ENCODE assay signal across 10 cellular contexts in the genomic region with DNA sequence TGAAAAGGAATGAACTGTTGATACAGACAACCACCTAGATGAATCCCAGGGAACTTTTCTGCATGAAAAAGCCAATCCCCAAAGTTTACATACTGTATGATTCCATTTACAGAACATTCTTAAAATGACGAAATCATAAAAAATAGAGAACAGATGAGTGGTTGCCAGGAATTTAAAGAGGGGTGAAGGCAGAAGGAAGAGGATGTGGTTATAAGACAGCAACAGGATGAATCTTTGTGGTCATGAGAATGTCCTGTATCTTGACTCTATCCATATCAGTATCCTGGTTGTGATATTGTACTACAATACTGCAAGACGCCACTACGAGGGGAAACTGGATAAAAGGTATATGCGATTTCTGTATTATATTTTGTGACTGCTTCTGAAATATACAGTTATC.
DNase-seq lines count a peak whose midpoint lies in the region; TF ChIP-seq lines count a peak whose summit lies in the region.
"Had no signal": no experiment of that assay in that cellular context is flagged by ENCODE, and none has a peak within 500 bp of the region (broad histone marks: within the 10 kb centered on the region; RNA-seq: fewer than 3 reads in every experiment).

No MANE protein-coding gene starts in this region.

- peaks cover 60% of the 10 kb centered on the region for H3K36me3 Mint-ChIP-seq in T-helper 2 cell treated with Interferon-gamma antibody and Interleukin-4, amounts not matched to agents 5 μg/mL and 100 μg/mL, for 36 hours (ENCODE audit: low read depth)

- H3K36me3 ChIP-seq in colonic mucosa (no peaks in the 10 kb centered on the region), hepatocyte (replicated peaks; ENCODE audit: insufficient read depth, low read depth) (peaks cover 4% of the 10 kb centered on the region), Peyer's patch (peaks cover 0 to 51% (median 0%) of the 10 kb centered on the region in 3 donors)

- H3K4me3 Mint-ChIP-seq in T-helper 2 cell treated with Interferon-gamma antibody and Interleukin-4, amounts not matched to agents 5 μg/mL and 100 μg/mL, for 36 hours, result peak overlapping the region; percentile 25
- H3K4me3 Mint-ChIP-seq: activated B cell treated with CpG ODN at 0.5 μM for 24 hours had no signal

- peaks cover 4% of the 10 kb centered on the region for H3K9me3 Mint-ChIP-seq in T-helper 2 cell treated with Interferon-gamma antibody and Interleukin-4, amounts not matched to agents 5 μg/mL and 100 μg/mL, for 36 hours
- H3K9me3 Mint-ChIP-seq: activated B cell treated with CpG ODN at 0.5 μM for 24 hours had no signal

- no peak overlapping the region for H3K4me3 ChIP-seq in AG10803 (ENCODE audit: low read length)
- H3K4me3 ChIP-seq in colonic mucosa, result no peak overlapping the region
- H3K4me3 ChIP-seq in hepatocyte, result no peak overlapping the region
- H3K4me3 ChIP-seq in Peyer's patch, result no peak overlapping the region

- H3K4me1 Mint-ChIP-seq in T-helper 2 cell treated with Interferon-gamma antibody and Interleukin-4, amounts not matched to agents 5 μg/mL and 100 μg/mL, for 36 hours (ENCODE audit: low read depth), result peaks cover 39% of the 10 kb centered on the region
- H3K4me1 Mint-ChIP-seq: activated B cell treated with CpG ODN at 0.5 μM for 24 hours had no signal

- H3K27me3 Mint-ChIP-seq in T-helper 2 cell treated with Interferon-gamma antibody and Interleukin-4, amounts not matched to agents 5 μg/mL and 100 μg/mL, for 36 hours (ENCODE audit: low read depth), result no peaks in the 10 kb centered on the region
- H3K27me3 Mint-ChIP-seq: activated B cell treated with CpG ODN at 0.5 μM for 24 hours had no signal

- WGBS in hepatocyte (ENCODE audit: low lambda C conversion rate, missing lambda C conversion rate), result 98% methylated on average over 4 of the region's 4 CpGs

- H3K4me1 ChIP-seq in colonic mucosa, result no peaks in the 10 kb centered on the region
- H3K4me1 ChIP-seq in hepatocyte (ENCODE audit: insufficient read depth), result no peaks in the 10 kb centered on the region
- no peaks in the 10 kb centered on the region for H3K4me1 ChIP-seq in Peyer's patch

- H4K20me1 ChIP-seq in hepatocyte (ENCODE audit: insufficient read depth, poor library complexity, severe bottlenecking), result no peaks in the 10 kb centered on the region

- TF ChIP-seq POLR2A in Peyer's patch (IDR thresholded peaks at IDR 0.05), result no peak

- no peaks in the 10 kb centered on the region for H3K9me2 ChIP-seq in hepatocyte (replicated peaks; ENCODE audit: insufficient read depth)

- no peak overlapping the region for H3K27ac ChIP-seq in colonic mucosa
- no peak overlapping the region for H3K27ac ChIP-seq in hepatocyte
- no peak overlapping the region for H3K27ac ChIP-seq in Peyer's patch

- no peaks in the 10 kb centered on the region for H3K79me2 ChIP-seq in hepatocyte

- no peak overlapping the region for H2AFZ ChIP-seq in hepatocyte

- peak overlapping the region; percentile 14 for H3K27ac Mint-ChIP-seq in T-helper 2 cell treated with Interferon-gamma antibody and Interleukin-4, amounts not matched to agents 5 μg/mL and 100 μg/mL, for 36 hours
- H3K27ac Mint-ChIP-seq: activated B cell treated with CpG ODN at 0.5 μM for 24 hours had no signal

- TF ChIP-seq CTCF in AG10803 (conservative IDR thresholded peaks at IDR 0.05; ENCODE audit: low read length) (no peak), colonic mucosa (IDR thresholded peaks at IDR 0.05) (no peak), hepatocyte (IDR thresholded peaks at IDR 0.05; ENCODE audit: poor library complexity) (no peak), Peyer's patch (IDR thresholded peaks at IDR 0.05) (no peak)

- H3K4me2 ChIP-seq in hepatocyte, result no peak overlapping the region

- DNase-seq in AG10803 (ENCODE audit: low read depth) (peak; percentile 83), HCEC 1CT (peak; percentile 96), fibroblast of the conjunctiva (ENCODE audit: low read depth) (peak; percentile 27), colonic mucosa (no peak), hepatocyte (ENCODE audit: low spot score) (no peak), Peyer's patch (no peak)
- DNase-seq in T-helper 2 cell treated with Interferon-gamma antibody and Interleukin-4, amounts not matched to agents 5 μg/mL and 100 μg/mL, for 36 hours (ENCODE audit: low spot score), result no peak
- DNase-seq in stimulated activated CD4-positive, alpha-beta T cell treated with anti-CD3 and anti-CD28 coated beads, Interleukin-4, amount 100 ng/mL, for 4 hours, result no peak
- DNase-seq: activated B cell treated with CpG ODN at 0.5 μM for 24 hours, NCI-H2029 had no signal

- intact Hi-C loops in colonic mucosa (cut with DNase I), result no loop called here

- H3K9ac ChIP-seq in colonic mucosa (ENCODE audit: low read depth in 2 of 2, low read length in 2 of 2), result no peak overlapping the region

- H3K27me3 ChIP-seq in colonic mucosa (no peaks in the 10 kb centered on the region), hepatocyte (no peaks in the 10 kb centered on the region), Peyer's patch (no peaks in the 10 kb centered on the region)

- H3K9me3 ChIP-seq in colonic mucosa (no peaks in the 10 kb centered on the region), hepatocyte (ENCODE audit: low read depth) (no peaks in the 10 kb centered on the region), Peyer's patch (no peaks in the 10 kb centered on the region)

Comparison
In these comparisons a context has a peak if more than half of its experiments do, and no peak if none do; other contexts are left out.
1. DNase-seq: peak in AG10803 (single experiment), HCEC 1CT (single experiment) and fibroblast of the conjunctiva (single experiment); none in T-helper 2 cell treated with Interferon-gamma antibody and Interleukin-4, amounts not matched to agents 5 μg/mL and 100 μg/mL, for 36 hours (single experiment), colonic mucosa (single experiment), hepatocyte (single experiment), Peyer's patch (0 of 3) and stimulated activated CD4-positive, alpha-beta T cell treated with anti-CD3 and anti-CD28 coated beads, Interleukin-4, amount 100 ng/mL, for 4 hours (0 of 2).